Comparison of ENCODE assay signal across 12 cellular contexts in the genomic region with DNA sequence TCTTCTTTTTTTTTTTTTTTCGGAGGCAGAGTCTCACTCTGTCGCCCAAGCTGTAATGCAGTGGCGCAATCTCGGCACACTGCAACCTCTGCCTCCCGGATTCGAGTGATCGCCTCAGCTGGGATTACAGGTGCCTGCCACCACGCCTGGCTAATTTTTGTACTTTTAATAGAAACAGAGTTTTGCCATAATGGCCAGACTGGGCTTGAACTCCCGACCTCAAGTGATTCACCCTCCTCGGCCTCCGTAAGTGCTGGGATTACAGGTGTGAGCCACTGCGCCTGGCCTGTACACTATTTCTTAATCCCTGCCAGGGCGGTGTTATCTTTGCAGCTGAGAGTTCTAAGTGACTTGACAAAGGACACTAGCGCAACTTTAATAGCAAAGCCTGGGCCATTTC. TPM values are rescaled to one million over a fixed set of nuclear protein-coding genes. Genes with fewer than 3 reads are reported as not detected.
DNase-seq lines count a peak whose midpoint lies in the region; ATAC-seq and TF ChIP-seq lines count a peak whose summit lies in the region.
"Had no signal": no experiment of that assay in that cellular context is flagged by ENCODE, and none has a peak within 500 bp of the region (broad histone marks: within the 10 kb centered on the region; RNA-seq: fewer than 3 reads in every experiment).

No MANE protein-coding gene starts in this region.

- TF ChIP-seq POLR2A in testis (IDR thresholded peaks at IDR 0.05): no peak

- ATAC-seq in T-cell (replicated peaks in 1 of 4): no peak
- ATAC-seq in GM21367 (IDR thresholded peaks at IDR 0.05; ENCODE audit: unreplicated experiment): no peak

- peak overlapping the region; percentile 95 for H3K4me2 ChIP-seq in hepatocyte

- H3K27ac ChIP-seq in hepatocyte: peak overlapping the region; percentile 97
- peak overlapping the region in 1 of 2 donors; percentile 76 for H3K27ac ChIP-seq in testis

- H3K27me3 ChIP-seq in hepatocyte: no peaks in the 10 kb centered on the region
- no peaks in the 10 kb centered on the region for H3K27me3 ChIP-seq in testis
- H3K27me3 ChIP-seq in MG63: no peaks in the 10 kb centered on the region
- H3K27me3 ChIP-seq: breast epithelium had no signal

- POLR2A ChIA-PET in T-cell (lab: Charles Lee): interaction anchor here in 1 of 2 donors (0.6 kb wide), 1 partner anchor 54 kb away, joined by 3 read pairs; no protein-coding TSS in a partner anchor

- H3K4me1 ChIP-seq in hepatocyte (ENCODE audit: insufficient read depth) (peaks cover 6% of the 10 kb centered on the region), testis (no peaks in the 10 kb centered on the region)
- H3K4me1 ChIP-seq: breast epithelium had no signal

- H3K9me2 ChIP-seq in hepatocyte (replicated peaks; ENCODE audit: insufficient read depth): no peaks in the 10 kb centered on the region

- H3K4me3 ChIP-seq in hepatocyte: no peak overlapping the region
- peak overlapping the region; percentile 84 to 85 for H3K4me3 ChIP-seq in testis
- H3K4me3 ChIP-seq in MG63: no peak overlapping the region

- CTCF ChIA-PET in activated naive CD4-positive, alpha-beta T cell treated with anti-CD3 and anti-CD28 coated beads, Interleukin-2, amount 10 ng/mL, durations not matched to agents 7 days and 5 days (lab: Charles Lee): interaction anchor here (1.1 kb wide), 1 partner anchor 15 kb away, joined by 5 read pairs; no protein-coding TSS in a partner anchor
- CTCF ChIA-PET in T-cell (lab: Charles Lee): no interaction called here

- H3K9me3 Mint-ChIP-seq in activated naive CD4-positive, alpha-beta T cell treated with anti-CD3 and anti-CD28 coated beads, Interleukin-2, amount 10 ng/mL, durations not matched to agents 7 days and 5 days: no peaks in the 10 kb centered on the region
- no peaks in the 10 kb centered on the region for H3K9me3 Mint-ChIP-seq in T-cell

- H2AFZ ChIP-seq in hepatocyte: peak overlapping the region; percentile 99

- H3K79me2 ChIP-seq in hepatocyte: no peaks in the 10 kb centered on the region

- H3K36me3 ChIP-seq in hepatocyte (replicated peaks; ENCODE audit: insufficient read depth, low read depth) (no peaks in the 10 kb centered on the region), testis (ENCODE audit: low read depth, missing control alignments) (no peaks in the 10 kb centered on the region), MG63 (no peaks in the 10 kb centered on the region)
- H3K36me3 ChIP-seq: breast epithelium had no signal

- intact Hi-C loops in testis (cut with DNase I; ENCODE audit: low total_unique reads): no loop called here

- peaks cover 13% of the 10 kb centered on the region for H3K4me1 Mint-ChIP-seq in activated naive CD4-positive, alpha-beta T cell treated with anti-CD3 and anti-CD28 coated beads, Interleukin-2, amount 10 ng/mL, durations not matched to agents 7 days and 5 days
- H3K4me1 Mint-ChIP-seq in T-cell: peaks cover 0 to 7% (median 4%) of the 10 kb centered on the region in 3 donors

- no peak for TF ChIP-seq CTCF in hepatocyte (IDR thresholded peaks at IDR 0.05; ENCODE audit: poor library complexity)
- no peak for TF ChIP-seq CTCF in testis (IDR thresholded peaks at IDR 0.05)

- H3K9me3 ChIP-seq in hepatocyte (ENCODE audit: low read depth) (no peaks in the 10 kb centered on the region), testis (no peaks in the 10 kb centered on the region), MG63 (no peaks in the 10 kb centered on the region)
- H3K9me3 ChIP-seq: breast epithelium, mucosa of descending colon had no signal

- peak overlapping the region; percentile 92 for H3K4me3 Mint-ChIP-seq in activated naive CD4-positive, alpha-beta T cell treated with anti-CD3 and anti-CD28 coated beads, Interleukin-2, amount 10 ng/mL, durations not matched to agents 7 days and 5 days
- peak overlapping the region; percentile 83 to 93 (median 89) for H3K4me3 Mint-ChIP-seq in T-cell

- H3K36me3 Mint-ChIP-seq in activated naive CD4-positive, alpha-beta T cell treated with anti-CD3 and anti-CD28 coated beads, Interleukin-2, amount 10 ng/mL, durations not matched to agents 7 days and 5 days: no peaks in the 10 kb centered on the region
- no peaks in the 10 kb centered on the region for H3K36me3 Mint-ChIP-seq in T-cell

- WGBS in hepatocyte (ENCODE audit: low lambda C conversion rate, missing lambda C conversion rate): 66% methylated on average over 13 of the region's 14 CpGs
- 74 to 82% methylated on average over 14 of the region's 14 CpGs for WGBS in testis, 2 donors

- peak overlapping the region; percentile 91 for H3K27ac Mint-ChIP-seq in activated naive CD4-positive, alpha-beta T cell treated with anti-CD3 and anti-CD28 coated beads, Interleukin-2, amount 10 ng/mL, durations not matched to agents 7 days and 5 days
- peak overlapping the region; percentile 94 to 96 for H3K27ac Mint-ChIP-seq in T-cell

- no peak for DNase-seq in activated naive CD4-positive, alpha-beta T cell treated with anti-CD3 and anti-CD28 coated beads, Interleukin-2, amount 10 ng/mL, durations not matched to agents 7 days and 5 days
- no peak for DNase-seq in activated naive CD4-positive, alpha-beta T cell treated with Interleukin-2 at 50 U/mL for 16 hours
- DNase-seq in T-cell (no peak), hepatocyte (ENCODE audit: low spot score) (no peak), testis (no peak), A172 (ENCODE audit: low spot score) (no peak), MG63 (no peak)
- DNase-seq: activated CD4-positive, CD25-positive, alpha-beta regulatory T cell treated with anti-CD3 and anti-CD28 coated beads, Interleukin-2, amount 50 U/mL, for 72 hours; NCI-H1092 had no signal

- no peaks in the 10 kb centered on the region for H4K20me1 ChIP-seq in hepatocyte (ENCODE audit: insufficient read depth, poor library complexity, severe bottlenecking)

- H3K27me3 Mint-ChIP-seq in activated naive CD4-positive, alpha-beta T cell treated with anti-CD3 and anti-CD28 coated beads, Interleukin-2, amount 10 ng/mL, durations not matched to agents 7 days and 5 days: no peaks in the 10 kb centered on the region
- H3K27me3 Mint-ChIP-seq in T-cell: no peaks in the 10 kb centered on the region

RNA-seq across cellular contexts. Expression of gene LSM14A, which starts 36.9 kb away (rescaled TPM):
- 100 to 1,000 TPM; 135 to 180 (median 159) TPM for total RNA-seq in T-cell
- total RNA-seq in hepatocyte: 81.0 and 96.5 TPM in 2 replicates
- polyA plus RNA-seq in hepatocyte: 59.9 and 64.7 TPM in 2 replicates
- 100 to 1,000 TPM; 174 to 192 TPM for total RNA-seq in testis
- polyA plus RNA-seq in testis (ENCODE audit: insufficient read depth, low read depth, low replicate concordance): 122 TPM
- total RNA-seq in A172 (2014; rRNA removed; shearing (Covaris generic)): 48.1 and 52.7 TPM in 2 replicates
- 54.8 and 70.6 TPM in 2 replicates for total RNA-seq in MG63 (2014; rRNA removed; shearing (Covaris generic); ENCODE audit: low replicate concordance)

Comparison
In these comparisons a context has a peak if more than half of its experiments do, and no peak if none do; other contexts are left out.
1. H3K4me3 ChIP-seq: peak in testis (2 of 2); none in hepatocyte (single experiment) and MG63 (single experiment).